Comparison of ENCODE assay signal across 2 cellular contexts in the genomic region with DNA sequence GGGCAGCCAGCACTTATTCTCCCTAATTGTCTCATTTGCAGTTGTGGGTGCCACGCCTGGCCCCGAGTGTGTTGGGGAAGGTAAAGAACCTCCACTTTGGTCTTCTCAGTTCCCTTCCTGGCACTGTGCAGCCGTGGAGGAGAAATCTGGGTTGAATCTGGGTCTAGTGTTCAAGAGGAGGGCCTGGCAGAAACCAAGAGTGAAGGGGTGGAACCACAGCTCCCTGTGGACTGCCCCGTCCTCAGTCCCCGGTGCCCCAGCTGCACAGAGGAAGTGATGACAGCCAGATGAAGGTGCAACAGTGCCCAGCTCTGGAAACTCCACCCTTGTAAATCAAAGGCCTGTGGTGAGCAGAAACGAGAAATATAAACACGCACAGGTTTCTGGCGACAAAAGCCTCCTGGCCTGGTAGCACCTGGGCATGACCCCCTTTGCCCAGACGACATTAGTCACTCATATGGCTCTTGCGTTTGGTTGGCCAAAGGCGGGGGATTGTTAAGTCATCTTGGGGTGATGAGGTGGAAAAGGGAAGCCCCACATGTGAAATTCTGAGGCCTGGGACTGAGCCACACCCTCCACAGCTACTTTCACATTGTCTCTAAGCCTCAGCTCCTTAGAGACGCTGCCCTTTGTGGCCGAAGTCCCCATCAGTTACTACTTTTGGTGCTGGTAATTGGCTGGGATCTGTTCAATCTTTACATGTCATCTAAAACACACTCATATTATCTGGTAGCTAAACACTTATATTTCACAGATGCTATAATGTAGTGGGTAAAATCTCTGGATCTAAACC.
TF ChIP-seq lines count a peak whose summit lies in the region.

No MANE protein-coding gene starts in this region.

TF ChIP-seq in A549, 52 proteins besides CTCF, POLR2A, EP300 and RAD21 (continued from another document):
- TF ChIP-seq NPAS2 (CRISPR knock-in tag; IDR thresholded peaks at IDR 0.05; ENCODE audit: borderline replicate concordance), result no peak
- no peak for TF ChIP-seq ZFP36 (IDR thresholded peaks at IDR 0.05; ENCODE audit: borderline replicate concordance, partially characterized antibody)

TF ChIP-seq in endothelial cell of umbilical vein, 7 proteins besides CTCF, POLR2A, EP300 and RAD21 (continued from another document):
- TF ChIP-seq, protein P1, sequence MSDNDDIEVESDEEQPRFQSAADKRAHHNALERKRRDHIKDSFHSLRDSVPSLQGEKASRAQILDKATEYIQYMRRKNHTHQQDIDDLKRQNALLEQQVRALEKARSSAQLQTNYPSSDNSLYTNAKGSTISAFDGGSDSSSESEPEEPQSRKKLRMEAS (IDR thresholded peaks at IDR 0.05; ENCODE audit: insufficient read depth, insufficient read length), result no peak
- TF ChIP-seq MYC (IDR thresholded peaks at IDR 0.05; ENCODE audit: low read depth, low read length), result no peak
TF ChIP-seq in endothelial cell of umbilical vein: peak in this region for 0.
